ENCODE assay signal across 1 cellular context in the genomic region with DNA sequence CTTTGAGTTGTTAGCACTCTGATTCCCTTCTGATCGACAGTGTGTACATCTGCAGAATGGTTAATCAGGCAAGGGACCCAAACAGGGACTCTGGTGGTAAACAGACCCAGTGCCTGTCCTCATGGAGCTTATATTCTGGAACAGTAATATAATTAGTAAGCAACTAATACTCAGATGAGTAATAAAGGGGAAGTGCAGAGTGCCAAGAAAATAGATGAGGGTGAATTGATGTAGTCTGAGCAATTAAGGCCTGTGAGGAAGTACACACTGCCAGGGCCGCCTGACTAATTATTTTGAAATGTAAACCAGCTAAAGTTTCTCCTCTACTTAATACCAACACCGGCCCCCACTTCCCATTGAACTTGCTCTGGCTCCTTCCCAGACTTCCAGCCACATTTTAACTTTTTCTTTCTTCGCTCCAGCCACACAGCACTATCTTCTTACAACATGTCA.
TF ChIP-seq lines count a peak whose summit lies in the region.

No MANE protein-coding gene starts in this region.

TF ChIP-seq in IMR-90, 13 proteins besides CTCF, POLR2A, EP300 and RAD21 (continued from another document):
- TF ChIP-seq MAZ (IDR thresholded peaks at IDR 0.05; ENCODE audit: borderline replicate concordance, low read depth, low read length) (peak; percentile 85; the same call in 1 of the 2 replicates), CEBPB (IDR thresholded peaks at IDR 0.05; ENCODE audit: low read depth, low read length) (no peak), NFE2L2 (IDR thresholded peaks at IDR 0.05; ENCODE audit: low read depth, low read length) (no peak), MAFK (IDR thresholded peaks at IDR 0.05; ENCODE audit: low read depth, low read length) (no peak), BHLHE40 (IDR thresholded peaks at IDR 0.05; ENCODE audit: low read depth, low read length) (0 out of 2 replicates have a peak, but pooled peaks have one; percentile 48), MXI1 (IDR thresholded peaks at IDR 0.05; ENCODE audit: borderline replicate concordance, low read depth, low read length) (no peak), CHD1 (IDR thresholded peaks at IDR 0.05; ENCODE audit: low read depth, low read length) (no peak), SMC3 (IDR thresholded peaks at IDR 0.05; ENCODE audit: low read depth, low read length) (no peak), RCOR1 (IDR thresholded peaks at IDR 0.05; ENCODE audit: insufficient replicate concordance, low read length) (peak; percentile 92), RFX5 (IDR thresholded peaks at IDR 0.05; ENCODE audit: low read depth, low read length) (no peak), FOS (IDR thresholded peaks at IDR 0.05; ENCODE audit: low read depth, low read length) (peak; percentile 70)
- TF ChIP-seq, protein P1, sequence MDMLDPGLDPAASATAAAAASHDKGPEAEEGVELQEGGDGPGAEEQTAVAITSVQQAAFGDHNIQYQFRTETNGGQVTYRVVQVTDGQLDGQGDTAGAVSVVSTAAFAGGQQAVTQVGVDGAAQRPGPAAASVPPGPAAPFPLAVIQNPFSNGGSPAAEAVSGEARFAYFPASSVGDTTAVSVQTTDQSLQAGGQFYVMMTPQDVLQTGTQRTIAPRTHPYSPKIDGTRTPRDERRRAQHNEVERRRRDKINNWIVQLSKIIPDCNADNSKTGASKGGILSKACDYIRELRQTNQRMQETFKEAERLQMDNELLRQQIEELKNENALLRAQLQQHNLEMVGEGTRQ (IDR thresholded peaks at IDR 0.05; ENCODE audit: low read depth, low read length): peak; percentile 74
